8 cellular contexts compared by ENCODE assay signal in the genomic region with DNA sequence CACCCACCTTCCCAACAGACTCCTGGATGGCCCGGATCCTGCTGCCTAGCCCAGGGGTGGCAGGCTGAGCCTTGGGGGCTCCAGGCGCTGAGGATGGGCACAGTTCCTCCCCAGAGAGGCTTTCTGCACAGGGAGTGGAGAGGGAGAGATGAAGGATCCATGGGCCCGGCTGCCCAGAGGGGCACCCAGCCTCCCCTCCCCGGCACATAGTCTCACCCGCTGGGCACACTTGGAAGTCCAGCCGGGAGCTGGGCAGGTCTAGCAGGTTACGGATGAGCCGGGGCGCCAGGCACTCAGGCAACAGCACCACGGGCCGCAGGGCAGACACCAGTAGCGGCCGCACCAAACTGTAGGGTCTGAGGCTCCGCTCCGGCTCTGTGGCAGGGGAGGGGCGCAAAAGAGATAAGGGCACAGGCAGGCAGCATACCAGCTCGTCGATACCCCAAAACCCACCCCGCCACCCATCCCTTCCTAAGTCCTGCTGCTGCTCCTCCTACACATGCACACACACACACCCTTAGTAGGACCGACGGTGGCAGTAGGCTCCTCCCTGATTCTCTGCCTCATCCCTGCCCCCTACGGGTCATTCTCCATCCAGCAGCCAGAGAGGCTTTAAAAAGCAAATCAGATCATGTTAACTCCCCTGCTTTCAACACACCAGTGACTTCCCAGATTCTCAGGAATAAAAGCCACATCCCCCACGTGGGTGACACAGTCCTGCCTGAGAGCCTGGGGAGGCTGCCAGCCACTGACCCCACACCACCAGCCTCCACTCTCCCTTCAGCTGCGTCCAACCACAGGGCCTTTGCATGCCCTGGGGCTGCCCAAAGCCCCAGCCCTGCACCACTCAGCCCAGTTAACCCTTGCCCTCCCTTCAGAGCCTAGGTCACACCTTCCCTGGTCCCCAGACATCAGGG.
A peak's percentile ranks its signal among the peaks of the same experiment; 100 is the strongest.
DNase-seq lines count a peak whose midpoint lies in the region; ATAC-seq and TF ChIP-seq lines count a peak whose summit lies in the region.
"Had no signal": no experiment of that assay in that cellular context is flagged by ENCODE, and none has a peak within 500 bp of the region (broad histone marks: within the 10 kb centered on the region; RNA-seq: fewer than 3 reads in every experiment).

No MANE protein-coding gene starts in this region.

- H3K4me3 Mint-ChIP-seq in activated T-cell treated with anti-CD3 and anti-CD28 coated beads, Interleukin-2, amount 50 U/mL, for 24 hours = no peak overlapping the region

- peak; percentile 66; the same call in 1 of the 2 replicates for TF ChIP-seq CTCF in GM12875 (IDR thresholded peaks at IDR 0.05; ENCODE audit: borderline replicate concordance, insufficient read depth, low read depth, low read length)

- no peaks in the 10 kb centered on the region for H3K9me3 Mint-ChIP-seq in activated T-cell treated with anti-CD3 and anti-CD28 coated beads, Interleukin-2, amount 50 U/mL, for 24 hours

- peaks cover 43% of the 10 kb centered on the region for H3K4me1 Mint-ChIP-seq in activated T-cell treated with anti-CD3 and anti-CD28 coated beads, Interleukin-2, amount 50 U/mL, for 24 hours (ENCODE audit: low read depth)

- H3K27ac Mint-ChIP-seq in activated T-cell treated with anti-CD3 and anti-CD28 coated beads, Interleukin-2, amount 50 U/mL, for 24 hours = no peak overlapping the region

- no peaks in the 10 kb centered on the region for H3K36me3 Mint-ChIP-seq in activated T-cell treated with anti-CD3 and anti-CD28 coated beads, Interleukin-2, amount 50 U/mL, for 24 hours (ENCODE audit: low read depth)

- peak; percentile 15 for DNase-seq in NCI-H82 treated with DMSO at 0.1 percent for 48 hours (lab: John Stamatoyannopoulos, UW; ENCODE audit: unreplicated experiment)
- peak; percentile 63 for DNase-seq in activated T-cell treated with anti-CD3 and anti-CD28 coated beads, Interleukin-2, amount 50 U/mL, for 24 hours
- DNase-seq in hepatic stellate cell (ENCODE audit: low spot score) = peak; percentile 84
- peak in 2 of 3 donors; percentile 26 to 59 for DNase-seq in stimulated activated CD4-positive, alpha-beta T cell treated with anti-CD3 and anti-CD28 coated beads, TNF-alpha, amount 100 ng/mL, for 48 hours (ENCODE audit: low read depth in 3 of 3)
- no peak for DNase-seq in cerebellar nuclear complex (lab: John Stamatoyannopoulos, UW)

- no peak for ATAC-seq in GM21529 (IDR thresholded peaks at IDR 0.05; ENCODE audit: unreplicated experiment)

- H3K4me3 ChIP-seq in GM12875 (ENCODE audit: low read depth, low read length) = no peak overlapping the region
- H3K4me3 ChIP-seq: tibial nerve had no signal

- H3K27me3 Mint-ChIP-seq in activated T-cell treated with anti-CD3 and anti-CD28 coated beads, Interleukin-2, amount 50 U/mL, for 24 hours = no peaks in the 10 kb centered on the region

Comparison
In these comparisons a context has a peak if more than half of its experiments do, and no peak if none do; other contexts are left out.
1. DNase-seq: peak in NCI-H82 treated with DMSO at 0.1 percent for 48 hours (single experiment), activated T-cell treated with anti-CD3 and anti-CD28 coated beads, Interleukin-2, amount 50 U/mL, for 24 hours (single experiment), hepatic stellate cell (single experiment) and stimulated activated CD4-positive, alpha-beta T cell treated with anti-CD3 and anti-CD28 coated beads, TNF-alpha, amount 100 ng/mL, for 48 hours (2 of 3); none in cerebellar nuclear complex (0 of 2).